In genomic region chr10:21417172-21417712, GRCh38 we compare ENCODE assay signal across 16 cellular contexts.
DNase-seq lines count a peak whose midpoint lies in the region; ATAC-seq and TF ChIP-seq lines count a peak whose summit lies in the region.
"Had no signal": no experiment of that assay in that cellular context is flagged by ENCODE, and none has a peak within 500 bp of the region (broad histone marks: within the 10 kb centered on the region; RNA-seq: fewer than 3 reads in every experiment).

No MANE protein-coding gene starts in this region.

- H3K4me1 ChIP-seq in GM23338 (ENCODE audit: insufficient read depth): peaks cover 23% of the 10 kb centered on the region
- H3K4me1 ChIP-seq in NT2/D1 (ENCODE audit: insufficient read depth, insufficient read length): no peaks in the 10 kb centered on the region
- H3K4me1 ChIP-seq in endodermal cell (ENCODE audit: control insufficient read depth, insufficient read depth, low read length): no peaks in the 10 kb centered on the region
- H3K4me1 ChIP-seq in BE2C: no peaks in the 10 kb centered on the region
- H3K4me1 ChIP-seq: BLaER1, Caco-2 had no signal

- H3F3A ChIP-seq in GM23338 (replicated peaks; ENCODE audit: low read depth): peaks cover 22% of the 10 kb centered on the region

- no peaks in the 10 kb centered on the region for H3K36me3 ChIP-seq in GM23338 (ENCODE audit: insufficient read depth)
- H3K36me3 ChIP-seq in NT2/D1 (ENCODE audit: insufficient read depth, insufficient read length, low read length): no peaks in the 10 kb centered on the region
- no peaks in the 10 kb centered on the region for H3K36me3 ChIP-seq in endodermal cell (ENCODE audit: control insufficient read depth, insufficient read depth, low read length)
- no peaks in the 10 kb centered on the region for H3K36me3 ChIP-seq in BE2C
- H3K36me3 ChIP-seq: BLaER1, HAP-1 had no signal

- H3K27me3 Mint-ChIP-seq in GM23338 (ENCODE audit: insufficient read depth, low read depth, poor library complexity) (peaks cover 3% of the 10 kb centered on the region), endodermal cell (ENCODE audit: insufficient read depth) (no peaks in the 10 kb centered on the region)

- DNase-seq in GM23338 (ENCODE audit: low spot score) (peak; percentile 39), NT2/D1 (ENCODE audit: low read depth, low spot score) (peak; percentile 55), endodermal cell (peak; percentile 86), iPS-NIHi7 (ENCODE audit: extremely low spot score) (peak; percentile 64), DMS53 treated with DMSO at 0.1 percent for 48 hours (lab: John Stamatoyannopoulos, UW; ENCODE audit: unreplicated experiment) (no peak), BE2C (no peak), anterior cingulate cortex (lab: John Stamatoyannopoulos, UW) (no peak)
- DNase-seq: Caco-2; CD8-positive, alpha-beta memory T cell; GF-D8; GM23248; IMR-90 had no signal

- TF ChIP-seq CTCF in GM23338 (conservative IDR thresholded peaks at IDR 0.05; ENCODE audit: low read depth in 2 of 2) (no peak), endodermal cell (conservative IDR thresholded peaks at IDR 0.05) (no peak), BE2C (IDR thresholded peaks at IDR 0.05; ENCODE audit: low read depth, low read length) (no peak)

- H3K9me3 Mint-ChIP-seq in GM23338 (no peaks in the 10 kb centered on the region), endodermal cell (peaks cover 5% of the 10 kb centered on the region)
- H3K9me3 Mint-ChIP-seq: CD8-positive, alpha-beta memory T cell had no signal

- H3K4me3 ChIP-seq in GM23338 (no peak overlapping the region), NT2/D1 (ENCODE audit: insufficient read length, low read depth) (no peak overlapping the region), endodermal cell (ENCODE audit: low read length) (no peak overlapping the region), BE2C (ENCODE audit: low read depth, low read length) (no peak overlapping the region)
- H3K4me3 ChIP-seq: BLaER1, GM23248, HAP-1 had no signal

- no peaks in the 10 kb centered on the region for H3K79me2 ChIP-seq in GM23338 (replicated peaks; ENCODE audit: insufficient read depth)

- no peak overlapping the region for H3K9ac ChIP-seq in NT2/D1 (ENCODE audit: insufficient read length, low read depth)
- no peak overlapping the region for H3K9ac ChIP-seq in endodermal cell (ENCODE audit: extremely low read depth, low read length, poor library complexity, severe bottlenecking)
- H3K9ac ChIP-seq: BLaER1, GM23248 had no signal

- H3K9me3 ChIP-seq in NT2/D1 (ENCODE audit: insufficient read depth, low read length): no peaks in the 10 kb centered on the region
- H3K9me3 ChIP-seq in endodermal cell (ENCODE audit: control insufficient read depth, low read length): no peaks in the 10 kb centered on the region
- H3K9me3 ChIP-seq in BE2C: no peaks in the 10 kb centered on the region
- H3K9me3 ChIP-seq: Caco-2, HAP-1 had no signal

- H3K27ac ChIP-seq in GM23338 (ENCODE audit: low read depth): peak overlapping the region; percentile 93
- no peak overlapping the region for H3K27ac ChIP-seq in endodermal cell (ENCODE audit: low read depth, low read length)
- H3K27ac ChIP-seq: 22Rv1, BLaER1, GM23248 had no signal

- H3K27me3 ChIP-seq in GM23338 (ENCODE audit: insufficient read depth): no peaks in the 10 kb centered on the region
- H3K27me3 ChIP-seq in NT2/D1 (ENCODE audit: insufficient read depth, insufficient read length): no peaks in the 10 kb centered on the region
- H3K27me3 ChIP-seq in endodermal cell (ENCODE audit: control insufficient read depth, insufficient read depth, low read length, poor library complexity, severe bottlenecking): no peaks in the 10 kb centered on the region
- no peaks in the 10 kb centered on the region for H3K27me3 ChIP-seq in BE2C
- H3K27me3 ChIP-seq: BLaER1 had no signal

- H3K4me2 ChIP-seq in GM23338: no peak overlapping the region; the same call in 1 of the 2 replicates
- H3K4me2 ChIP-seq: BLaER1 had no signal

- H3K9me2 ChIP-seq in GM23338 (ENCODE audit: insufficient read depth): no peaks in the 10 kb centered on the region

- H3K27ac Mint-ChIP-seq in GM23338 (peak overlapping the region; percentile 71), endodermal cell (peak overlapping the region; percentile 89)
- H3K27ac Mint-ChIP-seq: CD8-positive, alpha-beta memory T cell had no signal

- H4K20me1 ChIP-seq in GM23338 (replicated peaks; ENCODE audit: insufficient read depth): no peaks in the 10 kb centered on the region
- H4K20me1 ChIP-seq: BLaER1 had no signal

- ATAC-seq in GM23338 (peak; percentile 85), GM18519 (IDR thresholded peaks at IDR 0.05; ENCODE audit: low FRiP score, unreplicated experiment) (no peak)

- 73% methylated on average over 6 of the region's 6 CpGs; no CpG with 5 or more reads in 1 of the 2 experiments for WGBS in endodermal cell (ENCODE audit: insufficient coverage in 1 of 2, insufficient read length in 1 of 2), 2 experiments

- peaks cover 19% of the 10 kb centered on the region for H3K4me1 Mint-ChIP-seq in GM23338
- peaks cover 11% of the 10 kb centered on the region for H3K4me1 Mint-ChIP-seq in endodermal cell
- H3K4me1 Mint-ChIP-seq: CD8-positive, alpha-beta memory T cell had no signal

- H3K36me3 Mint-ChIP-seq in GM23338 (ENCODE audit: low read depth) (no peaks in the 10 kb centered on the region), endodermal cell (ENCODE audit: low read depth) (no peaks in the 10 kb centered on the region)
- H3K36me3 Mint-ChIP-seq: CD8-positive, alpha-beta memory T cell had no signal

- no peak overlapping the region for H2AFZ ChIP-seq in GM23338
- H2AFZ ChIP-seq: GM23248 had no signal

- H3K4me3 Mint-ChIP-seq in GM23338 (no peak overlapping the region), endodermal cell (no peak overlapping the region)
- H3K4me3 Mint-ChIP-seq: CD8-positive, alpha-beta memory T cell had no signal

TF ChIP-seq in GM23338, 12 proteins besides CTCF, POLR2A, EP300 and RAD21:
- TF ChIP-seq POLR2AphosphoS5 (IDR thresholded peaks at IDR 0.05; ENCODE audit: low read depth): no peak
- TF ChIP-seq NANOG (IDR thresholded peaks at IDR 0.05; ENCODE audit: borderline replicate concordance): peak; percentile 90
- TF ChIP-seq, protein P1, sequence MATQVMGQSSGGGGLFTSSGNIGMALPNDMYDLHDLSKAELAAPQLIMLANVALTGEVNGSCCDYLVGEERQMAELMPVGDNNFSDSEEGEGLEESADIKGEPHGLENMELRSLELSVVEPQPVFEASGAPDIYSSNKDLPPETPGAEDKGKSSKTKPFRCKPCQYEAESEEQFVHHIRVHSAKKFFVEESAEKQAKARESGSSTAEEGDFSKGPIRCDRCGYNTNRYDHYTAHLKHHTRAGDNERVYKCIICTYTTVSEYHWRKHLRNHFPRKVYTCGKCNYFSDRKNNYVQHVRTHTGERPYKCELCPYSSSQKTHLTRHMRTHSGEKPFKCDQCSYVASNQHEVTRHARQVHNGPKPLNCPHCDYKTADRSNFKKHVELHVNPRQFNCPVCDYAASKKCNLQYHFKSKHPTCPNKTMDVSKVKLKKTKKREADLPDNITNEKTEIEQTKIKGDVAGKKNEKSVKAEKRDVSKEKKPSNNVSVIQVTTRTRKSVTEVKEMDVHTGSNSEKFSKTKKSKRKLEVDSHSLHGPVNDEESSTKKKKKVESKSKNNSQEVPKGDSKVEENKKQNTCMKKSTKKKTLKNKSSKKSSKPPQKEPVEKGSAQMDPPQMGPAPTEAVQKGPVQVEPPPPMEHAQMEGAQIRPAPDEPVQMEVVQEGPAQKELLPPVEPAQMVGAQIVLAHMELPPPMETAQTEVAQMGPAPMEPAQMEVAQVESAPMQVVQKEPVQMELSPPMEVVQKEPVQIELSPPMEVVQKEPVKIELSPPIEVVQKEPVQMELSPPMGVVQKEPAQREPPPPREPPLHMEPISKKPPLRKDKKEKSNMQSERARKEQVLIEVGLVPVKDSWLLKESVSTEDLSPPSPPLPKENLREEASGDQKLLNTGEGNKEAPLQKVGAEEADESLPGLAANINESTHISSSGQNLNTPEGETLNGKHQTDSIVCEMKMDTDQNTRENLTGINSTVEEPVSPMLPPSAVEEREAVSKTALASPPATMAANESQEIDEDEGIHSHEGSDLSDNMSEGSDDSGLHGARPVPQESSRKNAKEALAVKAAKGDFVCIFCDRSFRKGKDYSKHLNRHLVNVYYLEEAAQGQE (IDR thresholded peaks at IDR 0.05; ENCODE audit: unreplicated experiment): no peak
- no peak for TF ChIP-seq ETS1 (IDR thresholded peaks at IDR 0.05)

Comparison
In these comparisons a context has a peak if more than half of its experiments do, and no peak if none do; other contexts are left out.
1. DNase-seq: peak in GM23338 (single experiment), NT2/D1 (single experiment), endodermal cell (single experiment) and iPS-NIHi7 (single experiment); none in DMS53 treated with DMSO at 0.1 percent for 48 hours (single experiment), BE2C (single experiment) and anterior cingulate cortex (0 of 58).